Comparison of ENCODE assay signal across 1 cellular context in the genomic region with DNA sequence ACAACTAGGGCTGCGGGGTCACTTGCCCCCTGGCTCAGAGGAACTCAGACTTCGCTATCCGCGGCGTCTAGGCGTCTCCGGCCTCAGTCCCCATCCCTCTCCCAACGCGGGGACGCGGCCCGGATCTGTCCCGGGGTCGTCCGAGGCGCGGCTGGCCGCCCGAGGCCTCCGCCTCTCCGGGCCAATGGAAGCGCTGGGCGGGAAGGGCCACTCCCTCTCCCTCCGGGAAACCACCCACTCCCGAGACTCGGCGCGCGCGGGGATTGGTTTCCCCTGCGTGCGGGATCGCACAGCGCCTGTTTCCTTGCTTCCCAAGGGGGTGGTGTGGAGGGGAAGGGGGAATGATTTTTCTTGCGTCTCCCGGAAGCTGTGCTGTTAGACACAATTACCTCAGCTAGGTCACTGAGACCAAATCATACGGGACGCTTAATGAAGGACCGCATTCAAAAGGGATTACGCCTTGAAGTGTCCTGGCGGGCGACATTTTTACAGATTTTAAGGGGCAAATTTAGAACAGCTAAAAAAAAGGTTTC.
A peak's percentile ranks its signal among the peaks of the same experiment; 100 is the strongest.
TF ChIP-seq lines count a peak whose summit lies in the region.

No MANE protein-coding gene starts in this region.

TF ChIP-seq in HepG2, 621 proteins besides CTCF, POLR2A, EP300 and RAD21 (continued from another document and continues in another):
- TF ChIP-seq, protein P1, sequence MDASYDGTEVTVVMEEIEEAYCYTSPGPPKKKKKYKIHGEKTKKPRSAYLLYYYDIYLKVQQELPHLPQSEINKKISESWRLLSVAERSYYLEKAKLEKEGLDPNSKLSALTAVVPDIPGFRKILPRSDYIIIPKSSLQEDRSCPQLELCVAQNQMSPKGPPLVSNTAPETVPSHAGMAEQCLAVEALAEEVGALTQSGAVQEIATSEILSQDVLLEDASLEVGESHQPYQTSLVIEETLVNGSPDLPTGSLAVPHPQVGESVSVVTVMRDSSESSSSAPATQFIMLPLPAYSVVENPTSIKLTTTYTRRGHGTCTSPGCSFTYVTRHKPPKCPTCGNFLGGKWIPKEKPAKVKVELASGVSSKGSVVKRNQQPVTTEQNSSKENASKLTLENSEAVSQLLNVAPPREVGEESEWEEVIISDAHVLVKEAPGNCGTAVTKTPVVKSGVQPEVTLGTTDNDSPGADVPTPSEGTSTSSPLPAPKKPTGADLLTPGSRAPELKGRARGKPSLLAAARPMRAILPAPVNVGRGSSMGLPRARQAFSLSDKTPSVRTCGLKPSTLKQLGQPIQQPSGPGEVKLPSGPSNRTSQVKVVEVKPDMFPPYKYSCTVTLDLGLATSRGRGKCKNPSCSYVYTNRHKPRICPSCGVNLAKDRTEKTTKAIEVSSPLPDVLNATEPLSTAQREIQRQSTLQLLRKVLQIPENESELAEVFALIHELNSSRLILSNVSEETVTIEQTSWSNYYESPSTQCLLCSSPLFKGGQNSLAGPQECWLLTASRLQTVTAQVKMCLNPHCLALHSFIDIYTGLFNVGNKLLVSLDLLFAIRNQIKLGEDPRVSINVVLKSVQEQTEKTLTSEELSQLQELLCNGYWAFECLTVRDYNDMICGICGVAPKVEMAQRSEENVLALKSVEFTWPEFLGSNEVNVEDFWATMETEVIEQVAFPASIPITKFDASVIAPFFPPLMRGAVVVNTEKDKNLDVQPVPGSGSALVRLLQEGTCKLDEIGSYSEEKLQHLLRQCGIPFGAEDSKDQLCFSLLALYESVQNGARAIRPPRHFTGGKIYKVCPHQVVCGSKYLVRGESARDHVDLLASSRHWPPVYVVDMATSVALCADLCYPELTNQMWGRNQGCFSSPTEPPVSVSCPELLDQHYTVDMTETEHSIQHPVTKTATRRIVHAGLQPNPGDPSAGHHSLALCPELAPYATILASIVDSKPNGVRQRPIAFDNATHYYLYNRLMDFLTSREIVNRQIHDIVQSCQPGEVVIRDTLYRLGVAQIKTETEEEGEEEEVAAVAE (CRISPR knock-in tag; IDR thresholded peaks at IDR 0.05; ENCODE audit: borderline replicate concordance), result no peak
- TF ChIP-seq ZNF263 (CRISPR knock-in tag; IDR thresholded peaks at IDR 0.05), result no peak
- TF ChIP-seq GTF2F1 (IDR thresholded peaks at IDR 0.05; ENCODE audit: low read length), result no peak
- no peak for TF ChIP-seq JUND (CRISPR knock-in tag; IDR thresholded peaks at IDR 0.05)
- TF ChIP-seq ZNF792 (CRISPR knock-in tag; IDR thresholded peaks at IDR 0.05), result no peak
- TF ChIP-seq SMAD9 (CRISPR knock-in tag; IDR thresholded peaks at IDR 0.05), result no peak
- TF ChIP-seq, protein P2, sequence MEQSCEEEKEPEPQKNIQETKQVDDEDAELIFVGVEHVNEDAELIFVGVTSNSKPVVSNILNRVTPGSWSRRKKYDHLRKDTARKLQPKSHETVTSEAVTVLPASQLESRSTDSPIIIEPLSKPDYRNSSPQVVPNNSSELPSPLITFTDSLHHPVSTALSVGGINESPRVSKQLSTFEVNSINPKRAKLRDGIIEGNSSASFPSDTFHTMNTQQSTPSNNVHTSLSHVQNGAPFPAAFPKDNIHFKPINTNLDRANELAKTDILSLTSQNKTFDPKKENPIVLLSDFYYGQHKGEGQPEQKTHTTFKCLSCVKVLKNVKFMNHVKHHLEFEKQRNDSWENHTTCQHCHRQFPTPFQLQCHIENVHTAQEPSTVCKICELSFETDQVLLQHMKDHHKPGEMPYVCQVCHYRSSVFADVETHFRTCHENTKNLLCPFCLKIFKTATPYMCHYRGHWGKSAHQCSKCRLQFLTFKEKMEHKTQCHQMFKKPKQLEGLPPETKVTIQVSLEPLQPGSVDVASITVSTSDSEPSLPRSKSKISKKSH (CRISPR knock-in tag; IDR thresholded peaks at IDR 0.05; ENCODE audit: borderline replicate concordance), result 0 out of 2 replicates have a peak, but pooled peaks have one; percentile 49
- TF ChIP-seq HOXA5 (CRISPR knock-in tag; IDR thresholded peaks at IDR 0.05), result no peak
- TF ChIP-seq CREB1 (IDR thresholded peaks at IDR 0.05), result no peak
- TF ChIP-seq CREB1 (CRISPR knock-in tag; IDR thresholded peaks at IDR 0.05), result peak; percentile 53; the same call in 1 of the 2 replicates
- no peak for TF ChIP-seq CBX2 (IDR thresholded peaks at IDR 0.05; ENCODE audit: low read depth, low read length)
- no peak for TF ChIP-seq CBX2 (CRISPR knock-in tag; IDR thresholded peaks at IDR 0.05; ENCODE audit: low read depth)
- no peak for TF ChIP-seq ZNF382 (CRISPR knock-in tag; IDR thresholded peaks at IDR 0.05; ENCODE audit: borderline replicate concordance)
- TF ChIP-seq ZZZ3 (CRISPR knock-in tag; IDR thresholded peaks at IDR 0.05; ENCODE audit: borderline replicate concordance), result no peak
- TF ChIP-seq, protein P3, sequence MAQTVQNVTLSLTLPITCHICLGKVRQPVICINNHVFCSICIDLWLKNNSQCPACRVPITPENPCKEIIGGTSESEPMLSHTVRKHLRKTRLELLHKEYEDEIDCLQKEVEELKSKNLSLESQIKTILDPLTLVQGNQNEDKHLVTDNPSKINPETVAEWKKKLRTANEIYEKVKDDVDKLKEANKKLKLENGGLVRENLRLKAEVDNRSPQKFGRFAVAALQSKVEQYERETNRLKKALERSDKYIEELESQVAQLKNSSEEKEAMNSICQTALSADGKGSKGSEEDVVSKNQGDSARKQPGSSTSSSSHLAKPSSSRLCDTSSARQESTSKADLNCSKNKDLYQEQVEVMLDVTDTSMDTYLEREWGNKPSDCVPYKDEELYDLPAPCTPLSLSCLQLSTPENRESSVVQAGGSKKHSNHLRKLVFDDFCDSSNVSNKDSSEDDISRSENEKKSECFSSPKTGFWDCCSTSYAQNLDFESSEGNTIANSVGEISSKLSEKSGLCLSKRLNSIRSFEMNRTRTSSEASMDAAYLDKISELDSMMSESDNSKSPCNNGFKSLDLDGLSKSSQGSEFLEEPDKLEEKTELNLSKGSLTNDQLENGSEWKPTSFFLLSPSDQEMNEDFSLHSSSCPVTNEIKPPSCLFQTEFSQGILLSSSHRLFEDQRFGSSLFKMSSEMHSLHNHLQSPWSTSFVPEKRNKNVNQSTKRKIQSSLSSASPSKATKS (CRISPR knock-in tag; IDR thresholded peaks at IDR 0.05), result no peak
- peak; percentile 30; the same call in 1 of the 2 replicates for TF ChIP-seq ZMYM3 (CRISPR knock-in tag; IDR thresholded peaks at IDR 0.05)
- no peak for TF ChIP-seq CEBPB (IDR thresholded peaks at IDR 0.05; ENCODE audit: borderline replicate concordance, low read depth, low read length)
- no peak for TF ChIP-seq ZNF510 (CRISPR knock-in tag; IDR thresholded peaks at IDR 0.05; ENCODE audit: low read depth)
- no peak for TF ChIP-seq AGO1 (IDR thresholded peaks at IDR 0.05; ENCODE audit: low read depth, low read length, poor library complexity, severe bottlenecking)
- TF ChIP-seq CBX5 (CRISPR knock-in tag; IDR thresholded peaks at IDR 0.05; ENCODE audit: borderline replicate concordance), result no peak; the same call in 1 of the 2 replicates
- TF ChIP-seq, protein P4, sequence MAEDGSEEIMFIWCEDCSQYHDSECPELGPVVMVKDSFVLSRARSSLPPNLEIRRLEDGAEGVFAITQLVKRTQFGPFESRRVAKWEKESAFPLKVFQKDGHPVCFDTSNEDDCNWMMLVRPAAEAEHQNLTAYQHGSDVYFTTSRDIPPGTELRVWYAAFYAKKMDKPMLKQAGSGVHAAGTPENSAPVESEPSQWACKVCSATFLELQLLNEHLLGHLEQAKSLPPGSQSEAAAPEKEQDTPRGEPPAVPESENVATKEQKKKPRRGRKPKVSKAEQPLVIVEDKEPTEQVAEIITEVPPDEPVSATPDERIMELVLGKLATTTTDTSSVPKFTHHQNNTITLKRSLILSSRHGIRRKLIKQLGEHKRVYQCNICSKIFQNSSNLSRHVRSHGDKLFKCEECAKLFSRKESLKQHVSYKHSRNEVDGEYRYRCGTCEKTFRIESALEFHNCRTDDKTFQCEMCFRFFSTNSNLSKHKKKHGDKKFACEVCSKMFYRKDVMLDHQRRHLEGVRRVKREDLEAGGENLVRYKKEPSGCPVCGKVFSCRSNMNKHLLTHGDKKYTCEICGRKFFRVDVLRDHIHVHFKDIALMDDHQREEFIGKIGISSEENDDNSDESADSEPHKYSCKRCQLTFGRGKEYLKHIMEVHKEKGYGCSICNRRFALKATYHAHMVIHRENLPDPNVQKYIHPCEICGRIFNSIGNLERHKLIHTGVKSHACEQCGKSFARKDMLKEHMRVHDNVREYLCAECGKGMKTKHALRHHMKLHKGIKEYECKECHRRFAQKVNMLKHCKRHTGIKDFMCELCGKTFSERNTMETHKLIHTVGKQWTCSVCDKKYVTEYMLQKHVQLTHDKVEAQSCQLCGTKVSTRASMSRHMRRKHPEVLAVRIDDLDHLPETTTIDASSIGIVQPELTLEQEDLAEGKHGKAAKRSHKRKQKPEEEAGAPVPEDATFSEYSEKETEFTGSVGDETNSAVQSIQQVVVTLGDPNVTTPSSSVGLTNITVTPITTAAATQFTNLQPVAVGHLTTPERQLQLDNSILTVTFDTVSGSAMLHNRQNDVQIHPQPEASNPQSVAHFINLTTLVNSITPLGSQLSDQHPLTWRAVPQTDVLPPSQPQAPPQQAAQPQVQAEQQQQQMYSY (CRISPR knock-in tag; IDR thresholded peaks at IDR 0.05), result no peak
- TF ChIP-seq, protein P5, sequence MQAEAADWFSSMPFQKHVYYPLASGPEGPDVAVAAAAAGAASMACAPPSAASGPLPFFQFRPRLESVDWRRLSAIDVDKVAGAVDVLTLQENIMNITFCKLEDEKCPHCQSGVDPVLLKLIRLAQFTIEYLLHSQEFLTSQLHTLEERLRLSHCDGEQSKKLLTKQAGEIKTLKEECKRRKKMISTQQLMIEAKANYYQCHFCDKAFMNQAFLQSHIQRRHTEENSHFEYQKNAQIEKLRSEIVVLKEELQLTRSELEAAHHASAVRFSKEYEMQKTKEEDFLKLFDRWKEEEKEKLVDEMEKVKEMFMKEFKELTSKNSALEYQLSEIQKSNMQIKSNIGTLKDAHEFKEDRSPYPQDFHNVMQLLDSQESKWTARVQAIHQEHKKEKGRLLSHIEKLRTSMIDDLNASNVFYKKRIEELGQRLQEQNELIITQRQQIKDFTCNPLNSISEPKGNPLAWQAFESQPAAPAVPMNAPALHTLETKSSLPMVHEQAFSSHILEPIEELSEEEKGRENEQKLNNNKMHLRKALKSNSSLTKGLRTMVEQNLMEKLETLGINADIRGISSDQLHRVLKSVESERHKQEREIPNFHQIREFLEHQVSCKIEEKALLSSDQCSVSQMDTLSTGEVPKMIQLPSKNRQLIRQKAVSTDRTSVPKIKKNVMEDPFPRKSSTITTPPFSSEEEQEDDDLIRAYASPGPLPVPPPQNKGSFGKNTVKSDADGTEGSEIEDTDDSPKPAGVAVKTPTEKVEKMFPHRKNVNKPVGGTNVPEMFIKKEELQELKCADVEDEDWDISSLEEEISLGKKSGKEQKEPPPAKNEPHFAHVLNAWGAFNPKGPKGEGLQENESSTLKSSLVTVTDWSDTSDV (CRISPR knock-in tag; IDR thresholded peaks at IDR 0.05), result 0 out of 2 replicates have a peak, but pooled peaks have one; percentile 27
- no peak for TF ChIP-seq ZNF629 (CRISPR knock-in tag; conservative IDR thresholded peaks at IDR 0.05)
- peak; percentile 44; the same call in 1 of the 2 replicates for TF ChIP-seq ARNTL (CRISPR knock-in tag; IDR thresholded peaks at IDR 0.05)
- TF ChIP-seq, protein P6, sequence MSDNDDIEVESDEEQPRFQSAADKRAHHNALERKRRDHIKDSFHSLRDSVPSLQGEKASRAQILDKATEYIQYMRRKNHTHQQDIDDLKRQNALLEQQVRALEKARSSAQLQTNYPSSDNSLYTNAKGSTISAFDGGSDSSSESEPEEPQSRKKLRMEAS (IDR thresholded peaks at IDR 0.05), result peak; percentile 56; the same call in 1 of the 2 replicates
- TF ChIP-seq, protein P7, sequence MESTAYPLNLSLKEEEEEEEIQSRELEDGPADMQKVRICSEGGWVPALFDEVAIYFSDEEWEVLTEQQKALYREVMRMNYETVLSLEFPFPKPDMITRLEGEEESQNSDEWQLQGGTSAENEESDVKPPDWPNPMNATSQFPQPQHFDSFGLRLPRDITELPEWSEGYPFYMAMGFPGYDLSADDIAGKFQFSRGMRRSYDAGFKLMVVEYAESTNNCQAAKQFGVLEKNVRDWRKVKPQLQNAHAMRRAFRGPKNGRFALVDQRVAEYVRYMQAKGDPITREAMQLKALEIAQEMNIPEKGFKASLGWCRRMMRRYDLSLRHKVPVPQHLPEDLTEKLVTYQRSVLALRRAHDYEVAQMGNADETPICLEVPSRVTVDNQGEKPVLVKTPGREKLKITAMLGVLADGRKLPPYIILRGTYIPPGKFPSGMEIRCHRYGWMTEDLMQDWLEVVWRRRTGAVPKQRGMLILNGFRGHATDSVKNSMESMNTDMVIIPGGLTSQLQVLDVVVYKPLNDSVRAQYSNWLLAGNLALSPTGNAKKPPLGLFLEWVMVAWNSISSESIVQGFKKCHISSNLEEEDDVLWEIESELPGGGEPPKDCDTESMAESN (CRISPR knock-in tag; conservative IDR thresholded peaks at IDR 0.05), result no peak; the same call in 1 of the 2 replicates
- no peak for TF ChIP-seq ZEB1 (IDR thresholded peaks at IDR 0.05; ENCODE audit: insufficient replicate concordance, low read depth)
- TF ChIP-seq, protein P8, sequence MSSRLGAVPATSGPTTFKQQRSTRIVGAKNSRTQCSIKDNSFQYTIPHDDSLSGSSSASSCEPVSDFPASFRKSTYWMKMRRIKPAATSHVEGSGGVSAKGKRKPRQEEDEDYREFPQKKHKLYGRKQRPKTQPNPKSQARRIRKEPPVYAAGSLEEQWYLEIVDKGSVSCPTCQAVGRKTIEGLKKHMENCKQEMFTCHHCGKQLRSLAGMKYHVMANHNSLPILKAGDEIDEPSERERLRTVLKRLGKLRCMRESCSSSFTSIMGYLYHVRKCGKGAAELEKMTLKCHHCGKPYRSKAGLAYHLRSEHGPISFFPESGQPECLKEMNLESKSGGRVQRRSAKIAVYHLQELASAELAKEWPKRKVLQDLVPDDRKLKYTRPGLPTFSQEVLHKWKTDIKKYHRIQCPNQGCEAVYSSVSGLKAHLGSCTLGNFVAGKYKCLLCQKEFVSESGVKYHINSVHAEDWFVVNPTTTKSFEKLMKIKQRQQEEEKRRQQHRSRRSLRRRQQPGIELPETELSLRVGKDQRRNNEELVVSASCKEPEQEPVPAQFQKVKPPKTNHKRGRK (CRISPR knock-in tag; IDR thresholded peaks at IDR 0.05), result no peak
- 0 out of 2 replicates have a peak, but pooled peaks have one; percentile 37 for TF ChIP-seq POLR2G (IDR thresholded peaks at IDR 0.05; ENCODE audit: low read depth, low read length)
- TF ChIP-seq ZNF556 (CRISPR knock-in tag; IDR thresholded peaks at IDR 0.05; ENCODE audit: borderline replicate concordance), result no peak
- TF ChIP-seq ZNF598 (CRISPR knock-in tag; IDR thresholded peaks at IDR 0.05; ENCODE audit: borderline replicate concordance), result no peak
- TF ChIP-seq ZNF225 (CRISPR knock-in tag; IDR thresholded peaks at IDR 0.05), result no peak
- TF ChIP-seq HIVEP1 (CRISPR knock-in tag; IDR thresholded peaks at IDR 0.05), result peak; percentile 23; the same call in 1 of the 2 replicates
- no peak for TF ChIP-seq MAF1 (CRISPR knock-in tag; IDR thresholded peaks at IDR 0.05; ENCODE audit: borderline replicate concordance)
- TF ChIP-seq FOSL2 (CRISPR knock-in tag; IDR thresholded peaks at IDR 0.05), result no peak
- TF ChIP-seq PRPF4 (IDR thresholded peaks at IDR 0.05; ENCODE audit: low read depth, low read length, poor library complexity, severe bottlenecking), result no peak
- TF ChIP-seq DMAP1 (CRISPR knock-in tag; IDR thresholded peaks at IDR 0.05), result no peak
